Comparison of ENCODE assay signal across 8 cellular contexts in genomic region chr14:23569443-23570151, GRCh38. TPM values are rescaled to one million over a fixed set of nuclear protein-coding genes. Genes with fewer than 3 reads are reported as not detected.
A peak's percentile ranks its signal among the peaks of the same experiment; 100 is the strongest.
DNase-seq lines count a peak whose midpoint lies in the region; ATAC-seq, FAIRE-seq and TF ChIP-seq lines count a peak whose summit lies in the region.

No MANE protein-coding gene starts in this region.

- peaks cover 23% of the 10 kb centered on the region for H3K4me1 Mint-ChIP-seq in osteocyte (ENCODE audit: unreplicated experiment)

- intact Hi-C loops in body of pancreas (cut with DNase I) = loop anchor here (10.0 kb wide), 1 partner anchor 245 kb away; the partner anchor contains the start of gene PABPN1

- peaks cover 19% of the 10 kb centered on the region for H3K36me3 ChIP-seq in BLaER1
- H3K36me3 ChIP-seq in HAP-1 (replicated peaks) = peaks cover 3% of the 10 kb centered on the region
- H3K36me3 ChIP-seq in iPS-15b (ENCODE audit: control insufficient read depth, insufficient read depth, low read length) = peaks cover 9% of the 10 kb centered on the region
- no peaks in the 10 kb centered on the region for H3K36me3 ChIP-seq in body of pancreas (replicated peaks in 1 of 2; ENCODE audit: insufficient read depth in 1 of 2, low read depth in 2 of 2)

- H3K4me3 Mint-ChIP-seq in osteocyte (ENCODE audit: unreplicated experiment) = no peak overlapping the region

- WGBS in body of pancreas, 2 donors = 63 to 66% methylated on average over 7 of the region's 7 CpGs

- H3K27ac ChIP-seq in BLaER1 (peak overlapping the region; percentile 78), body of pancreas (no peak overlapping the region)

- in situ Hi-C loops in HAP-1 (cut with MboI; ENCODE audit: low sequenced_read_pairs) = no loop called here

- H3K27me3 Mint-ChIP-seq in osteocyte (ENCODE audit: unreplicated experiment) = peaks cover 25% of the 10 kb centered on the region

- no peak overlapping the region for H3K27ac Mint-ChIP-seq in osteocyte (ENCODE audit: unreplicated experiment)

- DNase-seq in HAP-1 (ENCODE audit: low spot score in 2 of 2) (peak; percentile 14 to 16), body of pancreas (no peak), NCI-H774 (lab: John Stamatoyannopoulos, UW) (no peak), GM19239 (ENCODE audit: insufficient read length, low spot score) (no peak), osteocyte (ENCODE audit: extremely low spot score, unreplicated experiment) (no peak)

- peaks cover 66% of the 10 kb centered on the region for H3K4me1 ChIP-seq in BLaER1
- peaks cover 18% of the 10 kb centered on the region for H3K4me1 ChIP-seq in HAP-1
- peaks cover 21% of the 10 kb centered on the region for H3K4me1 ChIP-seq in iPS-15b (ENCODE audit: control insufficient read depth, insufficient read depth, low read length)
- peaks cover 22% of the 10 kb centered on the region for H3K4me1 ChIP-seq in body of pancreas

- no peaks in the 10 kb centered on the region for H3K36me3 Mint-ChIP-seq in osteocyte (ENCODE audit: unreplicated experiment)

- H3K27me3 ChIP-seq in BLaER1 = no peaks in the 10 kb centered on the region
- no peaks in the 10 kb centered on the region for H3K27me3 ChIP-seq in HAP-1 (ENCODE audit: low read depth)
- H3K27me3 ChIP-seq in iPS-15b (ENCODE audit: control insufficient read depth, insufficient read depth, low read length) = peaks cover under 1% of the 10 kb centered on the region
- H3K27me3 ChIP-seq in body of pancreas = no peaks in the 10 kb centered on the region

- ATAC-seq in SK-N-SH treated with all-trans-retinoic acid at 6 μM for 48 hours (peak; percentile 25), body of pancreas (no peak)

- H3K4me3 ChIP-seq in BLaER1 (no peak overlapping the region), HAP-1 (no peak overlapping the region), iPS-15b (ENCODE audit: low read depth, low read length) (peak overlapping the region; percentile 22), body of pancreas (no peak overlapping the region)

- H3K9me3 Mint-ChIP-seq in osteocyte (ENCODE audit: unreplicated experiment) = no peaks in the 10 kb centered on the region

- H3K9ac ChIP-seq in BLaER1 (no peak overlapping the region), iPS-15b (ENCODE audit: low read depth, low read length) (no peak overlapping the region)

- H3K4me2 ChIP-seq in BLaER1 = peak overlapping the region; percentile 95

- no peak for FAIRE-seq in GM19239 (lab: Jason Lieb, UNC)

- peaks cover 12% of the 10 kb centered on the region; the same call in 1 of the 2 replicates for H4K20me1 ChIP-seq in BLaER1

- TF ChIP-seq CTCF in body of pancreas (IDR thresholded peaks at IDR 0.05) = no peak
- no peak for TF ChIP-seq CTCF in osteocyte (IDR thresholded peaks at IDR 0.05)

- no peak for TF ChIP-seq POLR2A in body of pancreas (IDR thresholded peaks at IDR 0.05)

- H3K9me3 ChIP-seq in BLaER1 (no peaks in the 10 kb centered on the region), HAP-1 (no peaks in the 10 kb centered on the region), iPS-15b (ENCODE audit: control insufficient read depth, insufficient read depth, low read length) (no peaks in the 10 kb centered on the region), body of pancreas (no peaks in the 10 kb centered on the region)

TF ChIP-seq in SK-N-SH treated with all-trans-retinoic acid at 6 μM for 48 hours, 23 proteins besides CTCF, POLR2A, EP300 and RAD21:
- TF ChIP-seq ZFP30 (CRISPR knock-in tag; IDR thresholded peaks at IDR 0.05) (no peak), RARB (CRISPR knock-in tag; IDR thresholded peaks at IDR 0.05) (no peak), BACH2 (CRISPR knock-in tag; IDR thresholded peaks at IDR 0.05; ENCODE audit: borderline replicate concordance) (no peak), ZFP3 (CRISPR knock-in tag; IDR thresholded peaks at IDR 0.05) (no peak), ISL1 (CRISPR knock-in tag; IDR thresholded peaks at IDR 0.05) (no peak), ZNF70 (CRISPR knock-in tag; IDR thresholded peaks at IDR 0.05) (no peak), TOX (CRISPR knock-in tag; IDR thresholded peaks at IDR 0.05; ENCODE audit: borderline replicate concordance) (no peak)
- TF ChIP-seq, protein P1, sequence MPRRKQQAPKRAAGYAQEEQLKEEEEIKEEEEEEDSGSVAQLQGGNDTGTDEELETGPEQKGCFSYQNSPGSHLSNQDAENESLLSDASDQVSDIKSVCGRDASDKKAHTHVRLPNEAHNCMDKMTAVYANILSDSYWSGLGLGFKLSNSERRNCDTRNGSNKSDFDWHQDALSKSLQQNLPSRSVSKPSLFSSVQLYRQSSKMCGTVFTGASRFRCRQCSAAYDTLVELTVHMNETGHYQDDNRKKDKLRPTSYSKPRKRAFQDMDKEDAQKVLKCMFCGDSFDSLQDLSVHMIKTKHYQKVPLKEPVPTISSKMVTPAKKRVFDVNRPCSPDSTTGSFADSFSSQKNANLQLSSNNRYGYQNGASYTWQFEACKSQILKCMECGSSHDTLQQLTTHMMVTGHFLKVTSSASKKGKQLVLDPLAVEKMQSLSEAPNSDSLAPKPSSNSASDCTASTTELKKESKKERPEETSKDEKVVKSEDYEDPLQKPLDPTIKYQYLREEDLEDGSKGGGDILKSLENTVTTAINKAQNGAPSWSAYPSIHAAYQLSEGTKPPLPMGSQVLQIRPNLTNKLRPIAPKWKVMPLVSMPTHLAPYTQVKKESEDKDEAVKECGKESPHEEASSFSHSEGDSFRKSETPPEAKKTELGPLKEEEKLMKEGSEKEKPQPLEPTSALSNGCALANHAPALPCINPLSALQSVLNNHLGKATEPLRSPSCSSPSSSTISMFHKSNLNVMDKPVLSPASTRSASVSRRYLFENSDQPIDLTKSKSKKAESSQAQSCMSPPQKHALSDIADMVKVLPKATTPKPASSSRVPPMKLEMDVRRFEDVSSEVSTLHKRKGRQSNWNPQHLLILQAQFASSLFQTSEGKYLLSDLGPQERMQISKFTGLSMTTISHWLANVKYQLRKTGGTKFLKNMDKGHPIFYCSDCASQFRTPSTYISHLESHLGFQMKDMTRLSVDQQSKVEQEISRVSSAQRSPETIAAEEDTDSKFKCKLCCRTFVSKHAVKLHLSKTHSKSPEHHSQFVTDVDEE (CRISPR knock-in tag; IDR thresholded peaks at IDR 0.05) = no peak
- TF ChIP-seq, protein P2, sequence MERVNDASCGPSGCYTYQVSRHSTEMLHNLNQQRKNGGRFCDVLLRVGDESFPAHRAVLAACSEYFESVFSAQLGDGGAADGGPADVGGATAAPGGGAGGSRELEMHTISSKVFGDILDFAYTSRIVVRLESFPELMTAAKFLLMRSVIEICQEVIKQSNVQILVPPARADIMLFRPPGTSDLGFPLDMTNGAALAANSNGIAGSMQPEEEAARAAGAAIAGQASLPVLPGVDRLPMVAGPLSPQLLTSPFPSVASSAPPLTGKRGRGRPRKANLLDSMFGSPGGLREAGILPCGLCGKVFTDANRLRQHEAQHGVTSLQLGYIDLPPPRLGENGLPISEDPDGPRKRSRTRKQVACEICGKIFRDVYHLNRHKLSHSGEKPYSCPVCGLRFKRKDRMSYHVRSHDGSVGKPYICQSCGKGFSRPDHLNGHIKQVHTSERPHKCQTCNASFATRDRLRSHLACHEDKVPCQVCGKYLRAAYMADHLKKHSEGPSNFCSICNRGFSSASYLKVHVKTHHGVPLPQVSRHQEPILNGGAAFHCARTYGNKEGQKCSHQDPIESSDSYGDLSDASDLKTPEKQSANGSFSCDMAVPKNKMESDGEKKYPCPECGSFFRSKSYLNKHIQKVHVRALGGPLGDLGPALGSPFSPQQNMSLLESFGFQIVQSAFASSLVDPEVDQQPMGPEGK (CRISPR knock-in tag; IDR thresholded peaks at IDR 0.05; ENCODE audit: borderline replicate concordance) = no peak

RNA-seq across cellular contexts. Expression of gene AP1G2, which starts 2.0 kb away (rescaled TPM):
- 100 to 1,000 TPM; 150 to 237 TPM for total RNA-seq in body of pancreas
- total RNA-seq in osteocyte = 27.5 and 32.6 TPM in 2 replicates

RNA-seq across cellular contexts. Expression of gene JPH4, which starts 9.0 kb away (rescaled TPM):
- total RNA-seq in body of pancreas (under 1 TPM; 0.52 to 0.99 TPM), osteocyte (not detected in 2 replicates)

RNA-seq across cellular contexts. Expression of gene THTPA, which starts 13.5 kb away (rescaled TPM):
- total RNA-seq in body of pancreas (10 to 100 TPM; 11.7 to 43.2 TPM), osteocyte (22.3 and 25.7 TPM in 2 replicates)

RNA-seq across cellular contexts. Expression of gene ZFHX2, which starts 18.0 kb away (rescaled TPM):
- 1 to 10 TPM in 1 of 2 donors, under 1 TPM in 1; 0.33 to 1.6 TPM for total RNA-seq in body of pancreas
- total RNA-seq in osteocyte = 3.8 and 5.7 TPM in 2 replicates

Comparison
In these comparisons a context has a peak if more than half of its experiments do, and no peak if none do; other contexts are left out.
1. DNase-seq: peak in HAP-1 (2 of 2); none in body of pancreas (0 of 4), NCI-H774 (single experiment), GM19239 (single experiment) and osteocyte (single experiment).